In the genomic region with DNA sequence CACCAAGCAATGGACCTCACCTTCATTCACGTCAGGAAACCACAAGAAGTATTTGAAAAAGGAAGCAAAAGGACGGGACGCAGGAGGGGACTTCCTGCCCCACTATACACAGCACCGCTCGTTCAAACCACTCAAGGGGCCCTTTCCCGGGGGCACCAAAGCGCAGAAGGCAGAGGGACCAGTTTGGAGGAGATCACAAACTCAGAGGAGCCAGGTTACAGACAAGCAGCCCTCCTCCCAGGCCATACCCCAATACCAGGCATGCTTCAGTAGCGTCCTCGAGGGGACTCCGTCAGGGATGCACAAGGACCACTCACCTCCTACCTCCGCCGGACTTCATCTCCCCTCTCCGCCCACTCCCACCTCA, we compare ENCODE assay signal across 8 cellular contexts. TPM values are rescaled to one million over a fixed set of nuclear protein-coding genes. Genes with fewer than 3 reads are reported as not detected.
DNase-seq lines count a peak whose midpoint lies in the region; ATAC-seq lines count a peak whose summit lies in the region.

No MANE protein-coding gene starts in this region.

- DNase-seq in CD1c-positive myeloid dendritic cell (ENCODE audit: extremely low spot score) (peak; percentile 27), KBM-7 (peak; percentile 64), left cardiac atrium (no peak), NCI-H2107 treated with DMSO at 0.1 percent for 48 hours (lab: John Stamatoyannopoulos, UW; ENCODE audit: unreplicated experiment) (no peak), H4 (ENCODE audit: low spot score) (no peak)
- peak; percentile 26 for DNase-seq in activated T-helper 9 cell treated with anti-CD3 and anti-CD28 coated beads, Interleukin-2, amount 50 U/mL, for 16 hours (ENCODE audit: low read depth)

- H3K36me3 ChIP-seq in skeletal muscle tissue (ENCODE audit: control insufficient read depth in 3 of 3, insufficient read depth in 3 of 3, low read length in 3 of 3): peaks cover 16 to 32% (median 20%) of the 10 kb centered on the region in 3 donors

- ATAC-seq in GM19397 (IDR thresholded peaks at IDR 0.05; ENCODE audit: unreplicated experiment) (peak; percentile 13), left cardiac atrium (peak; percentile 1)

- H3K27ac ChIP-seq in skeletal muscle tissue (ENCODE audit: low read depth, low read length): peak overlapping the region; percentile 80

- H3K27me3 ChIP-seq in skeletal muscle tissue (ENCODE audit: control insufficient read depth in 3 of 3, insufficient read depth in 3 of 3, low read length in 3 of 3): no peaks in the 10 kb centered on the region

- H3K9me3 ChIP-seq in skeletal muscle tissue (ENCODE audit: control insufficient read depth in 3 of 3, low read length in 3 of 3): no peaks in the 10 kb centered on the region

- intact Hi-C loops in left cardiac atrium (cut with DNase I): no loop called here

- peaks cover 69 to 87% (median 83%) of the 10 kb centered on the region in 3 donors for H3K4me1 ChIP-seq in skeletal muscle tissue (ENCODE audit: control insufficient read depth in 3 of 3, insufficient read depth in 3 of 3, low read length in 3 of 3)

- peak overlapping the region; percentile 80 to 92 (median 89) for H3K4me3 ChIP-seq in skeletal muscle tissue (ENCODE audit: low read length in 3 of 3)

- in situ Hi-C loops in KBM-7 (cut with MboI; ENCODE audit: low pct_unique_long_range_greater_than_20kb, low sequenced_read_pairs): loop anchor here (25.0 kb wide), 2 partner anchors 145 to 420 kb away; partner anchors contain the start of genes S100A3, S100A4, S100A5 and S100A6

- peak overlapping the region; percentile 85 to 94 (median 91) for H3K9ac ChIP-seq in skeletal muscle tissue (ENCODE audit: low read depth in 1 of 3, low read length in 3 of 3)

RNA-seq across cellular contexts. Expression of gene CRTC2, which starts 0.7 kb away (rescaled TPM):
- total RNA-seq in left cardiac atrium (10 to 100 TPM; 17.3 to 19.6 TPM), skeletal muscle tissue (3.1 TPM)
- 6.5 and 7.0 TPM in 2 replicates for total RNA-seq in H4 (2014; rRNA removed; shearing (Covaris generic))

RNA-seq across cellular contexts. Expression of gene SLC39A1, which starts 5.6 kb away (rescaled TPM):
- total RNA-seq in left cardiac atrium: 10 to 100 TPM; 63.2 to 77.6 TPM
- 40.2 TPM for total RNA-seq in skeletal muscle tissue
- 93.2 and 96.9 TPM in 2 replicates for total RNA-seq in H4 (2014; rRNA removed; shearing (Covaris generic))

RNA-seq across cellular contexts. Expression of gene CREB3L4, which starts 10.0 kb away (rescaled TPM):
- total RNA-seq in left cardiac atrium (1 to 10 TPM; 3.4 to 5.7 TPM), skeletal muscle tissue (8.9 TPM)
- total RNA-seq in H4 (2014; rRNA removed; shearing (Covaris generic)): 9.6 and 13.3 TPM in 2 replicates

RNA-seq across cellular contexts. Expression of gene DENND4B, which starts 11.2 kb away (rescaled TPM):
- total RNA-seq in left cardiac atrium: 10 to 100 TPM; 41.5 to 49.5 TPM
- 9.9 TPM for total RNA-seq in skeletal muscle tissue
- 3.5 and 4.3 TPM in 2 replicates for total RNA-seq in H4 (2014; rRNA removed; shearing (Covaris generic))

RNA-seq across cellular contexts. Expression of gene JTB, which starts 19.7 kb away (rescaled TPM):
- total RNA-seq in left cardiac atrium (100 to 1,000 TPM in 1 of 2 donors, 10 to 100 TPM in 1; 89.6 to 102 TPM), skeletal muscle tissue (87.2 TPM)
- total RNA-seq in H4 (2014; rRNA removed; shearing (Covaris generic)): 256 and 283 TPM in 2 replicates

Comparison
In these comparisons a context has a peak if more than half of its experiments do, and no peak if none do; other contexts are left out.
1. DNase-seq: peak in CD1c-positive myeloid dendritic cell (single experiment), KBM-7 (single experiment) and activated T-helper 9 cell treated with anti-CD3 and anti-CD28 coated beads, Interleukin-2, amount 50 U/mL, for 16 hours (single experiment); none in left cardiac atrium (single experiment), NCI-H2107 treated with DMSO at 0.1 percent for 48 hours (single experiment) and H4 (single experiment).